8 cellular contexts compared by ENCODE assay signal in the genomic region with DNA sequence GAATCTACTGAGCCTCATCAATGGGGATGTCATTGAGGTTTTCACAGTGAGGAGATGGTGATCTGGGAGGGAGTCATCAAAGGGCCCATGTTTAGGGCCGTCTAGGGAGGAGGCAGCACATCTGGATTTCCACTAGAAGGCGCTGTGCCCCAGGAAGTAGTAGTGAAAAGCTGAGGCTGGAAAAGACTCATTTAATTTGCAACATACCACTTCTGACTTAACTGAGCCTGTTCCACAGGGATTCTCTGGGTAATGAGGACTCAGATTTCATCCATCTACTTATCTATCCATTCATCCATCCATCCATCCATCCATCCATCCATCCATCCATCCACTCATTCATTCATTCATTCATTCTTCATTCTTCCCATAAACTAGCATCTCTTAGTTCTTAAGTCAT. TPM values are rescaled to one million over a fixed set of nuclear protein-coding genes. Genes with fewer than 3 reads are reported as not detected.
A peak's percentile ranks its signal among the peaks of the same experiment; 100 is the strongest.
DNase-seq lines count a peak whose midpoint lies in the region; ATAC-seq and TF ChIP-seq lines count a peak whose summit lies in the region.

No MANE protein-coding gene starts in this region.

- peak; percentile 7 for ATAC-seq in effector memory CD8-positive, alpha-beta T cell (replicated peaks)
- no peak for ATAC-seq in HG03378 (IDR thresholded peaks at IDR 0.05; ENCODE audit: unreplicated experiment)

- peak; percentile 92 for TF ChIP-seq CTCF in nephron progenitor cell (IDR thresholded peaks at IDR 0.05)

- H3K27ac Mint-ChIP-seq in effector memory CD8-positive, alpha-beta T cell: no peak overlapping the region
- H3K27ac Mint-ChIP-seq in nephron progenitor cell: no peak overlapping the region

- no peak overlapping the region for H3K4me3 Mint-ChIP-seq in effector memory CD8-positive, alpha-beta T cell
- no peak overlapping the region for H3K4me3 Mint-ChIP-seq in nephron progenitor cell

- H3K36me3 Mint-ChIP-seq in effector memory CD8-positive, alpha-beta T cell (ENCODE audit: insufficient read depth): no peaks in the 10 kb centered on the region
- no peaks in the 10 kb centered on the region for H3K36me3 Mint-ChIP-seq in nephron progenitor cell (ENCODE audit: low read depth)

- H3K36me3 ChIP-seq in H7 (replicated peaks; ENCODE audit: control insufficient read depth, insufficient read depth, low read length): no peaks in the 10 kb centered on the region

- H3K27me3 ChIP-seq in H7 (ENCODE audit: control insufficient read depth, insufficient read depth, low read length): no peaks in the 10 kb centered on the region

- DNase-seq in CD1c-positive myeloid dendritic cell (ENCODE audit: extremely low spot score) (peak; percentile 73), H7 (peak; percentile 77), NCI-H446 treated with DMSO at 0.1 percent for 48 hours (lab: John Stamatoyannopoulos, UW) (peak; percentile 27), nephron progenitor cell (peak; percentile 76), mesenteric fat pad (ENCODE audit: low spot score) (no peak)
- peak; percentile 52 for DNase-seq in activated CD4-positive, alpha-beta T cell treated with anti-CD3 and anti-CD28 coated beads, Interleukin-2, amount 50 U/mL, for 1 hour
- DNase-seq in effector memory CD8-positive, alpha-beta T cell: peak; percentile 51 to 55 (median 52)

- peaks cover 24 to 26% of the 10 kb centered on the region in 2 donors for H3K27me3 Mint-ChIP-seq in effector memory CD8-positive, alpha-beta T cell
- H3K27me3 Mint-ChIP-seq in nephron progenitor cell (ENCODE audit: low read depth, poor library complexity): peaks cover 30% of the 10 kb centered on the region

- H3K9me3 Mint-ChIP-seq in effector memory CD8-positive, alpha-beta T cell: no peaks in the 10 kb centered on the region
- no peaks in the 10 kb centered on the region for H3K9me3 Mint-ChIP-seq in nephron progenitor cell

- peaks cover 0 to 5% of the 10 kb centered on the region in 2 donors for H3K4me1 Mint-ChIP-seq in effector memory CD8-positive, alpha-beta T cell (ENCODE audit: low read depth in 2 of 2)
- H3K4me1 Mint-ChIP-seq in nephron progenitor cell: peaks cover 3% of the 10 kb centered on the region

- no peak overlapping the region for H3K4me3 ChIP-seq in H7 (ENCODE audit: insufficient read depth, low read depth, low read length)

RNA-seq across cellular contexts. Expression of a gene that starts 17.4 kb away (rescaled TPM):
- total RNA-seq in H7 (2014; rRNA removed; shearing (Covaris generic)): 40.0 and 56.4 TPM in 2 replicates
- total RNA-seq in mesenteric fat pad: 3.8 TPM

RNA-seq across cellular contexts. Expression of a gene that starts 46.8 kb away (rescaled TPM):
- 0.15 TPM in 1 of 2 replicates, not detected in the other for total RNA-seq in H7 (2014; rRNA removed; shearing (Covaris generic))
- total RNA-seq in mesenteric fat pad: not detected
